ENCODE assay signal across 8 cellular contexts in the genomic region with DNA sequence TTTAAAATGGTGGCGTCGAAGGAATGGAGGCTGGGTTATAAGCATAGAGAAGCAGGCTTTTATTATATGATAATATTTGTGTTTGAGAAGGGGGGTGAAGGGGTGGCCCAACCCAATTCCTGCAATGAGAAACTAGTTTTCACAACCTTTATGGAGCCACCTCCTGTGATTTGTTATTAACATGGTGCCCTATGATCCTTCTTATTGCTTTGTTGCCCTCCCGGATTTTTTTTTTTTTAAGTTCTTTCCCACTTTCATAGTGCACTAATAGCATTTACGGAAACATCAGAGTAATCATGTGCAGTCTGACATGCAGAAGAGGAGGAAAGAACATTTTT. TPM values are rescaled to one million over a fixed set of nuclear protein-coding genes. Genes with fewer than 3 reads are reported as not detected.
A peak's percentile ranks its signal among the peaks of the same experiment; 100 is the strongest.
DNase-seq lines count a peak whose midpoint lies in the region; ATAC-seq and TF ChIP-seq lines count a peak whose summit lies in the region.

No MANE protein-coding gene starts in this region.

- H3K79me2 ChIP-seq in OCI-LY7 (ENCODE audit: insufficient read depth, low read depth, low read length): no peaks in the 10 kb centered on the region

- DNase-seq in OCI-LY7 (ENCODE audit: low spot score) (no peak), esophagus muscularis mucosa (ENCODE audit: extremely low spot score) (no peak), ovary (no peak), HPDE6-E6E7 (ENCODE audit: extremely low spot score) (no peak), ACHN (no peak)

- TF ChIP-seq EP300 in esophagus muscularis mucosa (IDR thresholded peaks at IDR 0.05) (no peak), ovary (IDR thresholded peaks at IDR 0.05) (no peak)

- TF ChIP-seq CTCF in OCI-LY7 (conservative IDR thresholded peaks at IDR 0.05; ENCODE audit: low read length) (no peak), esophagus muscularis mucosa (IDR thresholded peaks at IDR 0.05) (no peak), ovary (IDR thresholded peaks at IDR 0.05) (no peak)

- no peaks in the 10 kb centered on the region for H3K9me2 ChIP-seq in OCI-LY7 (ENCODE audit: insufficient read depth, low read length)

- no peak overlapping the region for H2AFZ ChIP-seq in OCI-LY7 (ENCODE audit: low read length)

- H3K4me3 ChIP-seq in OCI-LY7 (ENCODE audit: low read depth, low read length, poor library complexity, severe bottlenecking) (no peak overlapping the region), esophagus muscularis mucosa (peak overlapping the region; percentile 68 to 81 (median 74)), ovary (peak overlapping the region; percentile 69)

- intact Hi-C loops in OCI-LY7 (cut with micrococcal nuclease; ENCODE audit: unreplicated experiment) (no loop called here), esophagus muscularis mucosa (cut with DNase I) (loop anchor here (5.0 kb wide), 2 partner anchors 51 to 94 kb away; partner anchors contain the start of gene ING3), ovary (cut with DNase I) (no loop called here)

- H3K27me3 ChIP-seq in esophagus muscularis mucosa: no peaks in the 10 kb centered on the region
- H3K27me3 ChIP-seq in ovary: no peaks in the 10 kb centered on the region

- H3K36me3 ChIP-seq in ES-I3 (ENCODE audit: insufficient read depth, low read length) (no peaks in the 10 kb centered on the region), OCI-LY7 (ENCODE audit: insufficient read depth, low read length) (no peaks in the 10 kb centered on the region), esophagus muscularis mucosa (no peaks in the 10 kb centered on the region), ovary (no peaks in the 10 kb centered on the region)

- POLR2A ChIA-PET in OCI-LY7 (lab: Charles Lee): no interaction called here

- no TSS peak for BruUV-seq in OCI-LY7 (replicated peaks; lab: Mats Ljungman, UMichigan)

- H3K4me1 ChIP-seq in ES-I3 (ENCODE audit: insufficient read depth, low read length) (no peaks in the 10 kb centered on the region), OCI-LY7 (ENCODE audit: insufficient read depth, low read length, poor library complexity, severe bottlenecking) (no peaks in the 10 kb centered on the region), esophagus muscularis mucosa (peaks cover 5 to 19% (median 11%) of the 10 kb centered on the region in 4 donors), ovary (ENCODE audit: insufficient read depth) (peaks cover 3% of the 10 kb centered on the region)

- no peak overlapping the region for H3K27ac ChIP-seq in OCI-LY7 (ENCODE audit: low read depth, low read length, poor library complexity, severe bottlenecking)
- peak overlapping the region; percentile 82 to 93 (median 84) for H3K27ac ChIP-seq in esophagus muscularis mucosa (replicated peaks in 1 of 4)
- peak overlapping the region in 1 of 2 donors; percentile 2 for H3K27ac ChIP-seq in ovary

- no peaks in the 10 kb centered on the region for H3K9me3 ChIP-seq in ES-I3 (ENCODE audit: control insufficient read depth, insufficient read depth, low read length)
- H3K9me3 ChIP-seq in OCI-LY7 (ENCODE audit: low read length): no peaks in the 10 kb centered on the region
- H3K9me3 ChIP-seq in esophagus muscularis mucosa: no peaks in the 10 kb centered on the region
- no peaks in the 10 kb centered on the region for H3K9me3 ChIP-seq in ovary

- ATAC-seq in HG03039 (IDR thresholded peaks at IDR 0.05; ENCODE audit: unreplicated experiment): no peak
- no peak for ATAC-seq in GM18873 (IDR thresholded peaks at IDR 0.05; ENCODE audit: low FRiP score, unreplicated experiment)

- CTCF ChIA-PET in OCI-LY7 (lab: Charles Lee; ENCODE audit: unreplicated experiment): no interaction called here

- no peaks in the 10 kb centered on the region for H4K20me1 ChIP-seq in OCI-LY7 (ENCODE audit: insufficient read depth, low read length)

- 3% methylated on average over 4 of the region's 4 CpGs for WGBS in esophagus muscularis mucosa
- 0 to 1% (median 0%) methylated on average over 4 of the region's 4 CpGs for WGBS in ovary, 3 donors

- in situ Hi-C loops in ACHN (cut with HindIII; ENCODE audit: low pct_ligation_motif_present, low pct_unique_long_range_greater_than_20kb, low sequenced_read_pairs): no loop called here

- TF ChIP-seq POLR2A in esophagus muscularis mucosa (IDR thresholded peaks at IDR 0.05; ENCODE audit: low read depth): no peak
- TF ChIP-seq POLR2A in ovary (IDR thresholded peaks at IDR 0.05): no peak

- H3K4me2 ChIP-seq in OCI-LY7 (ENCODE audit: low read length): peak overlapping the region; percentile 44; the same call in 1 of the 2 replicates

- H3K9ac ChIP-seq in ES-I3 (ENCODE audit: low read depth, low read length): peak overlapping the region; percentile 80

RNA-seq across cellular contexts. Expression of gene TSPAN12, which starts 0.3 kb away (rescaled TPM):
- total RNA-seq in OCI-LY7 (2014; rRNA removed; shearing (Covaris generic)): not detected in 2 replicates
- total RNA-seq in OCI-LY7 (2022) (not detected in 2 replicates), esophagus muscularis mucosa (10 to 100 TPM in 2 of 4 donors, 1 to 10 TPM in 2; 6.5 to 17.7 (median 10.1) TPM), ovary (1 to 10 TPM in 5 of 7 donors, under 1 TPM in 2; 0.50 to 10.0 (median 3.6) TPM)
- 10 to 100 TPM in 1 of 2 donors, 1 to 10 TPM in 1; 4.2 to 58.0 TPM for polyA plus RNA-seq in ovary
